ENCODE assay signal across 1 cellular context in genomic region chr13:106306748-106307277, GRCh38.
TF ChIP-seq lines count a peak whose summit lies in the region.

No MANE protein-coding gene starts in this region.

TF ChIP-seq in WTC11, 78 proteins besides CTCF, POLR2A, EP300 and RAD21 (continued from another document):
- TF ChIP-seq, protein P1, sequence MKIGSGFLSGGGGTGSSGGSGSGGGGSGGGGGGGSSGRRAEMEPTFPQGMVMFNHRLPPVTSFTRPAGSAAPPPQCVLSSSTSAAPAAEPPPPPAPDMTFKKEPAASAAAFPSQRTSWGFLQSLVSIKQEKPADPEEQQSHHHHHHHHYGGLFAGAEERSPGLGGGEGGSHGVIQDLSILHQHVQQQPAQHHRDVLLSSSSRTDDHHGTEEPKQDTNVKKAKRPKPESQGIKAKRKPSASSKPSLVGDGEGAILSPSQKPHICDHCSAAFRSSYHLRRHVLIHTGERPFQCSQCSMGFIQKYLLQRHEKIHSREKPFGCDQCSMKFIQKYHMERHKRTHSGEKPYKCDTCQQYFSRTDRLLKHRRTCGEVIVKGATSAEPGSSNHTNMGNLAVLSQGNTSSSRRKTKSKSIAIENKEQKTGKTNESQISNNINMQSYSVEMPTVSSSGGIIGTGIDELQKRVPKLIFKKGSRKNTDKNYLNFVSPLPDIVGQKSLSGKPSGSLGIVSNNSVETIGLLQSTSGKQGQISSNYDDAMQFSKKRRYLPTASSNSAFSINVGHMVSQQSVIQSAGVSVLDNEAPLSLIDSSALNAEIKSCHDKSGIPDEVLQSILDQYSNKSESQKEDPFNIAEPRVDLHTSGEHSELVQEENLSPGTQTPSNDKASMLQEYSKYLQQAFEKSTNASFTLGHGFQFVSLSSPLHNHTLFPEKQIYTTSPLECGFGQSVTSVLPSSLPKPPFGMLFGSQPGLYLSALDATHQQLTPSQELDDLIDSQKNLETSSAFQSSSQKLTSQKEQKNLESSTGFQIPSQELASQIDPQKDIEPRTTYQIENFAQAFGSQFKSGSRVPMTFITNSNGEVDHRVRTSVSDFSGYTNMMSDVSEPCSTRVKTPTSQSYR (CRISPR knock-in tag; IDR thresholded peaks at IDR 0.05) = no peak
TF ChIP-seq in WTC11: peak in this region for 0.
